In the genomic region with DNA sequence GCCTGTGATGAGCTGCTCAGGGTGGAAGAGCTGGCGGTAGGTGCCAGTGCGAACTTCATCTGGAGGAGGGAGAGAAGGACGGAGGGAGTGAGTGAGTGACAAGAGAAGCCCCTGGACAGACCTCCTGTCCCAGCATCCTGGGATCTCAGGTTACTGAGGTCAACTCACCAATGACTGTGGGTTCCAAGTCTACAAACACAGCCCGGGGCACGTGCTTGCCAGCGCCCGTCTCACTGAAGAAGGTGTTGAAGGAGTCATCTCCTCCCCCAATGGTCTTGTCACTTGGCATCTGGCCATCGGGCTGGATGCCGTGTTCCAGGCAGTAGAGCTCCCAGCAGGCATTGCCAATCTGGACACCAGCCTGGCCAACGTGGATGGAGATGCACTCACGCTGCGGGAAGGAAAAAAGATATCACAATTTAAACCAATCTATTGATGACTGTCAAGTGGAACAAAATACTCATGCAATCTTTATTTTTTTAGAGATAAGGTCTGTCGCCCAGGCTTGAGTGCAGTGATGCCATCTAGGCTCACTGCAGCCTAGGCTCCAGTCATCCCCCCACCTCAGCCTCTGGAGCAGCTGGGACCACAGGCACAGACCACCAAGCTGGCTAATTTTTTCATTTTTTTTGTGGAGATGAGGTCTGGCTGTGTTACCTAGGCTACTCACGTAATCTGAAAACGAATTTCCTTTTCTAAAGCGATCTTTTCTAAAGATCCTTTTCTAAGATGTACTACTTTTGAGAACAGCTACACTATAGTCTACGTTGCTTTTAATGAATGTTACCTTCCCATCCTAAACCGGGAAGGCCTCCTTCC, we compare ENCODE assay signal across 8 cellular contexts. TPM values are rescaled to one million over a fixed set of nuclear protein-coding genes. Genes with fewer than 3 reads are reported as not detected.
DNase-seq lines count a peak whose midpoint lies in the region; ATAC-seq and TF ChIP-seq lines count a peak whose summit lies in the region.

No MANE protein-coding gene starts in this region.

- H2AFZ ChIP-seq in IMR-90 (replicated peaks; ENCODE audit: low read length, poor library complexity): peak overlapping the region; percentile 75

- H4K8ac ChIP-seq in IMR-90 (ENCODE audit: low read depth in 2 of 2, low read length in 2 of 2): peak overlapping the region; percentile 72 to 82

- ATAC-seq in IMR-90 (ENCODE audit: low read depth): no peak
- ATAC-seq in activated naive CD8-positive, alpha-beta T cell treated with anti-CD3 and anti-CD28 coated beads, Interleukin-2, amount 10 ng/mL, durations not matched to agents 7 days and 5 days (ENCODE audit: low read depth): no peak
- no peak for ATAC-seq in GM19324 (IDR thresholded peaks at IDR 0.05; ENCODE audit: low FRiP score, unreplicated experiment)
- no peak for ATAC-seq in HG03175 (IDR thresholded peaks at IDR 0.05; ENCODE audit: unreplicated experiment)

- no peaks in the 10 kb centered on the region for H3K9me3 Mint-ChIP-seq in activated naive CD8-positive, alpha-beta T cell treated with anti-CD3 and anti-CD28 coated beads, Interleukin-2, amount 10 ng/mL, durations not matched to agents 7 days and 5 days

- H3K36me3 Mint-ChIP-seq in activated naive CD8-positive, alpha-beta T cell treated with anti-CD3 and anti-CD28 coated beads, Interleukin-2, amount 10 ng/mL, durations not matched to agents 7 days and 5 days: peaks cover 39% of the 10 kb centered on the region

- no peak overlapping the region for H2BK15ac ChIP-seq in IMR-90 (ENCODE audit: low read depth, low read length)

- in situ Hi-C loops in IMR-90 (cut with MboI; ENCODE audit: low sequenced_read_pairs): loop anchor here (10.0 kb wide), 1 partner anchor 55 kb away; a partner anchor contains a TSS

- H3K36me3 ChIP-seq in IMR-90 (ENCODE audit: control insufficient read depth, insufficient read depth, low read length) (peaks cover 25% of the 10 kb centered on the region), iPS-18a (ENCODE audit: control insufficient read depth, low read depth, low read length) (peaks cover 31% of the 10 kb centered on the region), stomach (peaks cover 16 to 32% (median 27%) of the 10 kb centered on the region in 4 donors)

- H3K56ac ChIP-seq in IMR-90 (ENCODE audit: extremely low read depth, insufficient read depth, low read length): peak overlapping the region; percentile 82

- no peak overlapping the region for H2BK20ac ChIP-seq in IMR-90 (ENCODE audit: low read depth, low read length)

- peak overlapping the region; percentile 96 for H3K4me2 ChIP-seq in IMR-90 (ENCODE audit: low read depth, low read length)

- H3K18ac ChIP-seq in IMR-90 (ENCODE audit: low read depth, low read length): peak overlapping the region; percentile 46; the same call in 1 of the 2 replicates

- peak overlapping the region; percentile 84 for H2AK5ac ChIP-seq in IMR-90 (ENCODE audit: low read depth, low read length)

- intact Hi-C loops in IMR-90 (cut with micrococcal nuclease) (loop anchor here (2.0 to 10.0 kb wide), 2 partner anchors 59 to 135 kb away; a partner anchor contains a TSS), stomach (cut with DNase I; ENCODE audit: low total_unique reads) (loop anchor here (10.0 kb wide), 1 partner anchor 65 kb away; a partner anchor contains a TSS)

- TF ChIP-seq CTCF in IMR-90 (conservative IDR thresholded peaks at IDR 0.05; ENCODE audit: low read depth, low read length): no peak
- no peak for TF ChIP-seq CTCF in stomach (IDR thresholded peaks at IDR 0.05)

- CTCF ChIA-PET in IMR-90 (lab: Yijun Ruan, JAX): interaction anchor here (0.5 to 2.8 kb wide), 9 partner anchors 8 to 115 kb away, joined by 3 to 10 read pairs (median 4); no protein-coding TSS in a partner anchor

- whole genome bisulfite sequencing in IMR-90 (ENCODE audit: extremely low coverage in 2 of 2, insufficient read length in 1 of 2), 2 experiments: no CpG with 5 or more reads among the region's 18 CpGs
- WGBS in stomach, 5 donors: 49 to 67% (median 57%) methylated on average over 15 to 18 of the region's 18 CpGs

- H4K20me1 ChIP-seq in IMR-90 (ENCODE audit: insufficient read depth, low read length): peaks cover 43% of the 10 kb centered on the region

- BruUV-seq in IMR-90 (replicated peaks; lab: Mats Ljungman, UMichigan): no TSS peak

- H3K4me3 Mint-ChIP-seq in activated naive CD8-positive, alpha-beta T cell treated with anti-CD3 and anti-CD28 coated beads, Interleukin-2, amount 10 ng/mL, durations not matched to agents 7 days and 5 days: peak overlapping the region; percentile 95

- H3K4me3 ChIP-seq in IMR-90 (ENCODE audit: insufficient read depth, low read depth, low read length) (peak overlapping the region; percentile 82), iPS-18a (ENCODE audit: low read length) (peak overlapping the region; percentile 99), stomach (peak overlapping the region; percentile 68 to 88 (median 75))

- POLR2A ChIA-PET in IMR-90 (lab: Charles Lee; ENCODE audit: unreplicated experiment): interaction anchor here (1.1 kb wide), 1 partner anchor 103 kb away, joined by 4 read pairs; no protein-coding TSS in a partner anchor
- POLR2A ChIA-PET in activated naive CD8-positive, alpha-beta T cell treated with anti-CD3 and anti-CD28 coated beads, Interleukin-2, amount 10 ng/mL, durations not matched to agents 7 days and 5 days (lab: Charles Lee): interaction anchor here (0.9 to 4.5 kb wide), 21 partner anchors 10 to 612 kb away, joined by 3 to 176 read pairs (median 21); a partner anchor contains a TSS

- TF ChIP-seq RAD21 in IMR-90 (IDR thresholded peaks at IDR 0.05; ENCODE audit: low read length): no peak

- H3K27me3 Mint-ChIP-seq in activated naive CD8-positive, alpha-beta T cell treated with anti-CD3 and anti-CD28 coated beads, Interleukin-2, amount 10 ng/mL, durations not matched to agents 7 days and 5 days: no peaks in the 10 kb centered on the region

- peak overlapping the region; percentile 77 for H3K14ac ChIP-seq in IMR-90 (replicated peaks; ENCODE audit: low read depth, low read length)

- peak overlapping the region; percentile 76 for H3K4ac ChIP-seq in IMR-90 (ENCODE audit: low read depth, low read length)

- peak overlapping the region; percentile 100 for H2AK9ac ChIP-seq in IMR-90 (replicated peaks; ENCODE audit: low read depth, low read length, poor library complexity)

- TF ChIP-seq EP300 in stomach (IDR thresholded peaks at IDR 0.05): no peak

- H3K9me1 ChIP-seq in IMR-90 (ENCODE audit: insufficient read depth, low read length): no peaks in the 10 kb centered on the region

- H3K79me1 ChIP-seq in IMR-90 (ENCODE audit: low read depth in 1 of 2, low read length in 2 of 2): peaks cover 6 to 49% of the 10 kb centered on the region in 2 experiments

- H3K9me3 ChIP-seq in IMR-90 (ENCODE audit: control insufficient read depth, insufficient read depth, low read length): no peaks in the 10 kb centered on the region
- no peaks in the 10 kb centered on the region for H3K9me3 ChIP-seq in iPS-18a (ENCODE audit: control insufficient read depth, low read depth, low read length)
- no peaks in the 10 kb centered on the region for H3K9me3 ChIP-seq in stomach

- H3K23ac ChIP-seq in IMR-90 (ENCODE audit: low read depth, low read length): peak overlapping the region; percentile 6; the same call in 1 of the 2 replicates

- H3K4me1 ChIP-seq in IMR-90 (ENCODE audit: control insufficient read depth, insufficient read depth, low read length) (peaks cover 7% of the 10 kb centered on the region), iPS-18a (ENCODE audit: control insufficient read depth, low read depth, low read length) (peaks cover 6% of the 10 kb centered on the region), stomach (peaks cover 16 to 41% (median 38%) of the 10 kb centered on the region in 4 donors)

- peak overlapping the region; percentile 98 for H3K27ac Mint-ChIP-seq in activated naive CD8-positive, alpha-beta T cell treated with anti-CD3 and anti-CD28 coated beads, Interleukin-2, amount 10 ng/mL, durations not matched to agents 7 days and 5 days

- H3K4me1 Mint-ChIP-seq in activated naive CD8-positive, alpha-beta T cell treated with anti-CD3 and anti-CD28 coated beads, Interleukin-2, amount 10 ng/mL, durations not matched to agents 7 days and 5 days: peaks cover 48% of the 10 kb centered on the region

- dilution Hi-C loops in IMR-90 (cut with HindIII; ENCODE audit: low sequenced_read_pairs, unreplicated experiment): no loop called here

- peak overlapping the region; percentile 85 for H3K9ac ChIP-seq in IMR-90 (ENCODE audit: low read depth, low read length)
- peak overlapping the region; percentile 100 for H3K9ac ChIP-seq in iPS-18a (ENCODE audit: low read length)

- H3K27ac ChIP-seq in IMR-90 (ENCODE audit: insufficient read depth, low read length) (peak overlapping the region; percentile 69), iPS-18a (ENCODE audit: low read length) (peak overlapping the region; percentile 87), stomach (peak overlapping the region; percentile 98 to 100 (median 99))

- TF ChIP-seq POLR2A in IMR-90 (IDR thresholded peaks at IDR 0.05; ENCODE audit: low read depth, low read length) (no peak), stomach (IDR thresholded peaks at IDR 0.05) (no peak)

- no peak overlapping the region for H2BK120ac ChIP-seq in IMR-90 (ENCODE audit: low read depth, low read length)

- H2BK5ac ChIP-seq in IMR-90 (ENCODE audit: low read depth, low read length, poor library complexity, severe bottlenecking): peak overlapping the region; percentile 58

- H3K27me3 ChIP-seq in IMR-90 (ENCODE audit: control insufficient read depth, insufficient read depth, low read length): no peaks in the 10 kb centered on the region
- H3K27me3 ChIP-seq in iPS-18a (ENCODE audit: control insufficient read depth, insufficient read depth, low read length): peaks cover 5% of the 10 kb centered on the region
- no peaks in the 10 kb centered on the region for H3K27me3 ChIP-seq in stomach

- peak overlapping the region; percentile 32; the same call in 1 of the 2 replicates for H4K5ac ChIP-seq in IMR-90 (ENCODE audit: low read depth, low read length)

- peak overlapping the region; percentile 60; the same call in 1 of the 2 replicates for H4K91ac ChIP-seq in IMR-90 (ENCODE audit: insufficient read depth, low read depth, low read length)

- DNase-seq in IMR-90 (no peak), stomach (no peak), AG08395 (ENCODE audit: low spot score) (no peak), SKM-1 (lab: John Stamatoyannopoulos, UW; ENCODE audit: unreplicated experiment) (no peak)
- DNase-seq in activated naive CD8-positive, alpha-beta T cell treated with anti-CD3 and anti-CD28 coated beads, Interleukin-2, amount 10 ng/mL, durations not matched to agents 7 days and 5 days: no peak

RNA-seq across cellular contexts. Expression of a gene that starts 1.7 kb away (rescaled TPM):
- 4,476 and 5,195 TPM in 2 replicates for total RNA-seq in IMR-90 (2012; rRNA removed)
- polyA plus RNA-seq in IMR-90 (2012; rRNA removed): 4,221 and 4,665 TPM in 2 replicates
- 3,130 and 3,490 TPM in 2 replicates for polyA plus RNA-seq in IMR-90 (2012; cell fraction: cytosol; rRNA removed)
- polyA plus RNA-seq in IMR-90 (2012; cell fraction: nucleus; rRNA removed; ENCODE audit: low replicate concordance): 1,066 and 1,464 TPM in 2 replicates
- 1,000 to 10,000 TPM; 1,302 to 1,389 TPM for total RNA-seq in activated naive CD8-positive, alpha-beta T cell treated with anti-CD3 and anti-CD28 coated beads, Interleukin-2, amount 10 ng/mL, durations not matched to agents 7 days and 5 days
- total RNA-seq in stomach: 100 to 1,000 TPM; 205 to 529 (median 339) TPM
- 100 to 1,000 TPM; 436 to 710 (median 468) TPM for polyA plus RNA-seq in stomach

RNA-seq across cellular contexts. Expression of a gene that starts 18.9 kb away (rescaled TPM):
- total RNA-seq in IMR-90 (2012; rRNA removed) (18.1 and 33.0 TPM in 2 replicates), stomach (10 to 100 TPM; 11.2 to 61.4 (median 54.9) TPM)
- polyA plus RNA-seq in IMR-90 (2012; rRNA removed) (44.6 and 46.3 TPM in 2 replicates), stomach (10 to 100 TPM in 1 of 3 donors, 1 to 10 TPM in 2; 6.8 to 40.4 (median 7.8) TPM)
- polyA plus RNA-seq in IMR-90 (2012; cell fraction: cytosol; rRNA removed): 14.6 and 27.3 TPM in 2 replicates
- 151 and 243 TPM in 2 replicates for polyA plus RNA-seq in IMR-90 (2012; cell fraction: nucleus; rRNA removed; ENCODE audit: low replicate concordance)
- total RNA-seq in activated naive CD8-positive, alpha-beta T cell treated with anti-CD3 and anti-CD28 coated beads, Interleukin-2, amount 10 ng/mL, durations not matched to agents 7 days and 5 days: 100 to 1,000 TPM; 111 to 112 TPM

RNA-seq across cellular contexts. Expression of a gene that starts 34.9 kb away (rescaled TPM):
- under 0.01 TPM in 2 replicates for total RNA-seq in IMR-90 (2012; rRNA removed)
- polyA plus RNA-seq in IMR-90 (2012; rRNA removed): 0.01 and 0.07 TPM in 2 replicates
- 0.01 and 0.05 TPM in 2 replicates for polyA plus RNA-seq in IMR-90 (2012; cell fraction: cytosol; rRNA removed)
- 0.08 and 0.25 TPM in 2 replicates for polyA plus RNA-seq in IMR-90 (2012; cell fraction: nucleus; rRNA removed; ENCODE audit: low replicate concordance)
- under 1 TPM; 0.11 to 0.25 TPM for total RNA-seq in activated naive CD8-positive, alpha-beta T cell treated with anti-CD3 and anti-CD28 coated beads, Interleukin-2, amount 10 ng/mL, durations not matched to agents 7 days and 5 days
- 1 to 10 TPM in 1 of 5 donors, under 1 TPM in 2, not detected in 2; 0.29 to 1.1 (median 0.58) TPM for total RNA-seq in stomach
- polyA plus RNA-seq in stomach: under 1 TPM; 0.10 to 0.15 (median 0.12) TPM

RNA-seq across cellular contexts. Expression of a gene that starts 59.3 kb away (rescaled TPM):
- total RNA-seq in IMR-90 (2012; rRNA removed) (2,389 and 2,832 TPM in 2 replicates), stomach (100 to 1,000 TPM in 4 of 5 donors, 10 to 100 TPM in 1; 82.2 to 279 (median 156) TPM)
- polyA plus RNA-seq in IMR-90 (2012; rRNA removed) (2,096 and 2,105 TPM in 2 replicates), stomach (100 to 1,000 TPM in 1 of 3 donors, 10 to 100 TPM in 2; 64.5 to 104 (median 89.7) TPM)
- polyA plus RNA-seq in IMR-90 (2012; cell fraction: cytosol; rRNA removed): 1,171 and 1,948 TPM in 2 replicates
- 888 and 932 TPM in 2 replicates for polyA plus RNA-seq in IMR-90 (2012; cell fraction: nucleus; rRNA removed; ENCODE audit: low replicate concordance)
- 100 to 1,000 TPM in 1 of 2 experiments, 10 to 100 TPM in 1; 99.5 to 101 TPM for total RNA-seq in activated naive CD8-positive, alpha-beta T cell treated with anti-CD3 and anti-CD28 coated beads, Interleukin-2, amount 10 ng/mL, durations not matched to agents 7 days and 5 days

RNA-seq across cellular contexts. Expression of a gene that starts 59.8 kb away (rescaled TPM):
- total RNA-seq in IMR-90 (2012; rRNA removed) (0.56 and 0.72 TPM in 2 replicates), stomach (not detected)
- polyA plus RNA-seq in IMR-90 (2012; rRNA removed) (0.39 and 0.62 TPM in 2 replicates), stomach (1 to 10 TPM in 1 of 3 donors, under 1 TPM in 1, not detected in 1; 0.75 to 1.0 TPM)
- polyA plus RNA-seq in IMR-90 (2012; cell fraction: cytosol; rRNA removed): 0.49 TPM in 1 of 2 replicates, not detected in the other
- polyA plus RNA-seq in IMR-90 (2012; cell fraction: nucleus; rRNA removed; ENCODE audit: low replicate concordance): 0.39 and 0.55 TPM in 2 replicates
- total RNA-seq in activated naive CD8-positive, alpha-beta T cell treated with anti-CD3 and anti-CD28 coated beads, Interleukin-2, amount 10 ng/mL, durations not matched to agents 7 days and 5 days: 1 to 10 TPM; 8.0 to 9.7 TPM
